ENCODE assay signal across 13 cellular contexts in the genomic region with DNA sequence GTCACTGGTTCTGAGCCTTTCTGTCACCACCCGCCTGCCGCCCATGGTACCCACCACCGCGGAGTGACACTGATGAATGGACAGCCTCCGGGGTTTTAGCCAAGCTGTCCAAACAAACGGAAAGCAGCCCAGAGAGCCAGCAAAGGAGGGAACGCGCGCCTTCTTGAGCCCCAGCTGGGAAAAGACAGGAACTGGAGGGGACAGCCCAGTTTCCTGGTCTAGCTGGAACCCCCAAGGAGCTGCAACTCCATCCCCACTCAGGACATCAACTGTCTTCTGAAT.
"Had no signal": no experiment of that assay in that cellular context is flagged by ENCODE, and none has a peak within 500 bp of the region (broad histone marks: within the 10 kb centered on the region; RNA-seq: fewer than 3 reads in every experiment).

No MANE protein-coding gene starts in this region.

- DNase-seq: activated CD4-positive, alpha-beta memory T cell treated with anti-CD3 and anti-CD28 coated beads, Interleukin-2, amount 10 ng/mL, durations not matched to agents 7 days and 5 days; activated CD4-positive, alpha-beta T cell treated with anti-CD3 and anti-CD28 coated beads for 36 hours; activated CD8-positive, alpha-beta memory T cell treated with anti-CD3 and anti-CD28 coated beads, Interleukin-2, amount 50 U/mL, for 48 hours; activated gamma-delta T cell treated with Interleukin-2 at 50 U/mL for 16 hours; amniotic stem cell; heart right ventricle; left colon; pancreas; stimulated activated naive CD8-positive, alpha-beta T cell treated with anti-CD3 and anti-CD28 coated beads, Interleukin-15, Interleukin-2, amounts not matched to agents 100 U/mL and 50 U/mL, for 24 hours; transverse colon; WERI-Rb-1 had no signal

- ATAC-seq: activated CD4-positive, alpha-beta T cell treated with anti-CD3 and anti-CD28 coated beads for 36 hours; gastroesophageal sphincter; left colon; pancreas; sciatic nerve; stimulated activated naive CD8-positive, alpha-beta T cell treated with anti-CD3 and anti-CD28 coated beads, Interleukin-15, Interleukin-2, amounts not matched to agents 100 U/mL and 50 U/mL, for 24 hours had no signal
